ENCODE assay signal across 1 cellular context in genomic region chr16:88606146-88606757, GRCh38.
TF ChIP-seq lines count a peak whose summit lies in the region.

No MANE protein-coding gene starts in this region.

TF ChIP-seq in K562, 482 proteins besides CTCF, POLR2A, EP300 and RAD21:
- TF ChIP-seq CEBPB (tag; IDR thresholded peaks at IDR 0.05) (peak; percentile 81), KLF1 (tag; IDR thresholded peaks at IDR 0.05) (no peak), CHD4 (IDR thresholded peaks at IDR 0.05; ENCODE audit: insufficient read depth, insufficient replicate concordance, low read depth, low read length, poor library complexity, severe bottlenecking) (no peak), NFRKB (IDR thresholded peaks at IDR 0.05; ENCODE audit: low read depth) (no peak), PCBP2 (IDR thresholded peaks at IDR 0.05; ENCODE audit: low read depth, low read length, poor library complexity, severe bottlenecking) (no peak)
